Comparison of ENCODE assay signal across 19 cellular contexts in the genomic region with DNA sequence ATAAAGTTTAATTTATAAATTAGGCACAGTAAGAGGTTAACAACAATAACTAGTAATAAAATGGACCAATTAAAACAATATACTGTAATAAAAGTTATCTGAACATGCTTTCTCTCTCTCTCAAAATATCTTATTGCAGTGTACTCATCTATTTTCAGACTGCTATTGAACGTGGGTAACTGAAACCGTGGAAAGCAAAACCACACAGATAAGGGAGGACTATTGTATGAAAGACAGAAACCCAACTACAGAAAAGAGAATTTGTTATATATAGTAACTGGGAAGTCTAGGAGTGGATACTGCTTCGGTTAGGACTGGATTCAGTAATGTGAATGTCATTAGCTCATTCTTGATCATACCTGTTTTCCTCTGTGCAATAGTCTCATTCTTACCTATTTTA.
DNase-seq lines count a peak whose midpoint lies in the region; ATAC-seq, FAIRE-seq and TF ChIP-seq lines count a peak whose summit lies in the region.
"Had no signal": no experiment of that assay in that cellular context is flagged by ENCODE, and none has a peak within 500 bp of the region (broad histone marks: within the 10 kb centered on the region; RNA-seq: fewer than 3 reads in every experiment).

No MANE protein-coding gene starts in this region.

- TF ChIP-seq CTCF in H9 (conservative IDR thresholded peaks at IDR 0.05) (no peak), astrocyte (IDR thresholded peaks at IDR 0.05; ENCODE audit: insufficient read depth, low read depth, low read length) (no peak), fibroblast of the aortic adventitia (IDR thresholded peaks at IDR 0.05; ENCODE audit: insufficient read depth, low read length) (no peak)

- H4K8ac ChIP-seq in H9 (replicated peaks; ENCODE audit: insufficient read length, low read depth, low read length), result no peak overlapping the region

- ATAC-seq in GM18520 (IDR thresholded peaks at IDR 0.05; ENCODE audit: unreplicated experiment) (no peak), HG03460 (IDR thresholded peaks at IDR 0.05; ENCODE audit: unreplicated experiment) (no peak)

- H2AK5ac ChIP-seq in H9 (ENCODE audit: insufficient read length, low read length), result no peak overlapping the region

- no peak overlapping the region for H4K5ac ChIP-seq in H9 (ENCODE audit: insufficient read length, low read depth, low read length)

- H3K4me1 ChIP-seq in H9 (ENCODE audit: insufficient read depth, low read length), result no peaks in the 10 kb centered on the region; the same call in 1 of the 2 replicates
- peaks cover 13% of the 10 kb centered on the region for H3K4me1 ChIP-seq in astrocyte (ENCODE audit: insufficient read depth, low read length)
- H3K4me1 ChIP-seq: SJCRH30 had no signal

- H3K79me2 ChIP-seq in H9 (ENCODE audit: insufficient read depth, low read length) (no peaks in the 10 kb centered on the region), astrocyte (ENCODE audit: insufficient read depth, low read length) (no peaks in the 10 kb centered on the region)

- no peak overlapping the region for H2BK120ac ChIP-seq in H9 (ENCODE audit: low read depth, low read length, poor library complexity, severe bottlenecking)

- FAIRE-seq in astrocyte (lab: Jason Lieb, UNC), result no peak
- FAIRE-seq: HTR-8/SVneo had no signal

- H3K23me2 ChIP-seq in H9 (ENCODE audit: insufficient read length, low read depth, low read length, poor library complexity, severe bottlenecking), result no peaks in the 10 kb centered on the region

- H3K4me3 Mint-ChIP-seq in H9 (no peak overlapping the region), astrocyte (ENCODE audit: unreplicated experiment) (no peak overlapping the region)

- H2BK20ac ChIP-seq in H9 (ENCODE audit: low read depth, low read length, poor library complexity, severe bottlenecking), result peak overlapping the region; percentile 13

- H3K4me3 ChIP-seq in astrocyte (ENCODE audit: insufficient read depth, low read depth, low read length) (no peak overlapping the region), fibroblast of the aortic adventitia (ENCODE audit: low read depth, low read length) (no peak overlapping the region)
- H3K4me3 ChIP-seq: HAP-1, MG63, SJCRH30 had no signal

- H3K36me3 ChIP-seq in astrocyte (ENCODE audit: insufficient read depth, low read length), result no peaks in the 10 kb centered on the region
- H3K36me3 ChIP-seq: HAP-1, MG63, SJCRH30 had no signal

- H2BK12ac ChIP-seq in H9 (ENCODE audit: insufficient read length, low read depth, low read length), result no peak overlapping the region

- H3K9me3 Mint-ChIP-seq in H9 (peaks cover 20 to 21% of the 10 kb centered on the region in 2 experiments), astrocyte (ENCODE audit: unreplicated experiment) (peaks cover 2% of the 10 kb centered on the region)

- H3K4me1 Mint-ChIP-seq in H9 (peaks cover 13 to 16% of the 10 kb centered on the region in 2 experiments), astrocyte (ENCODE audit: low read depth, unreplicated experiment) (peaks cover 11% of the 10 kb centered on the region)

- H3K36me3 Mint-ChIP-seq in H9 (ENCODE audit: insufficient read depth in 1 of 3, low read depth in 3 of 3) (peaks cover 11 to 26% (median 12%) of the 10 kb centered on the region in 3 experiments), astrocyte (ENCODE audit: low read depth, unreplicated experiment) (no peaks in the 10 kb centered on the region)

- DNase-seq in H9 (no peak), astrocyte (ENCODE audit: low read depth) (peak; percentile 32), fibroblast of the aortic adventitia (ENCODE audit: low read depth) (peak; percentile 45), inferior parietal cortex (ENCODE audit: extremely low spot score) (peak; percentile 4), A172 (ENCODE audit: low spot score) (no peak), Kasumi-1 (lab: John Stamatoyannopoulos, UW) (no peak)
- DNase-seq: C1 segment of cervical spinal cord, DMS79, MG63, NCI-H1092 treated with DMSO at 0.1 percent for 48 hours, NCI-H2081, NCI-H510A, NCI-H748 treated with DMSO at 0.1 percent for 48 hours, SJCRH30 had no signal

- no peak overlapping the region for H3K18ac ChIP-seq in H9 (ENCODE audit: insufficient read length, low read depth, low read length)

- H3K9me3 ChIP-seq in H9 (ENCODE audit: control insufficient read depth, low read depth, low read length), result peaks cover 14% of the 10 kb centered on the region
- no peaks in the 10 kb centered on the region for H3K9me3 ChIP-seq in astrocyte (ENCODE audit: insufficient read depth, low read depth, low read length)
- H3K9me3 ChIP-seq: SJCRH30 had no signal

- H2AFZ ChIP-seq in H9 (ENCODE audit: low read length) (no peak overlapping the region), astrocyte (ENCODE audit: low read depth, low read length) (no peak overlapping the region)

- H3K27ac ChIP-seq in H9 (ENCODE audit: insufficient read length, low read depth, low read length) (no peak overlapping the region), astrocyte (ENCODE audit: low read depth, low read length) (no peak overlapping the region)
- H3K27ac ChIP-seq: RWPE1, SJCRH30 had no signal

- no peaks in the 10 kb centered on the region for H3K27me3 ChIP-seq in H9 (ENCODE audit: insufficient read depth, low read length)
- H3K27me3 ChIP-seq in astrocyte (ENCODE audit: insufficient read depth, low read length), result no peaks in the 10 kb centered on the region
- H3K27me3 ChIP-seq: MG63, SJCRH30 had no signal

- H3K14ac ChIP-seq in H9 (ENCODE audit: insufficient read depth, low read length), result no peak overlapping the region

- H3K9ac ChIP-seq in H9 (ENCODE audit: extremely low read depth, insufficient read length, low read length) (no peak overlapping the region), astrocyte (ENCODE audit: low read length) (no peak overlapping the region)

- H3T11ph ChIP-seq in H9 (ENCODE audit: low read length), result no peak overlapping the region

- WGBS in H9 (ENCODE audit: extremely low coverage, insufficient read length, low lambda C conversion rate), result no CpG with 5 or more reads among the region's 3 CpGs

- H4K20me1 ChIP-seq in H9 (ENCODE audit: control insufficient read depth, insufficient read depth, insufficient read length) (no peaks in the 10 kb centered on the region), astrocyte (ENCODE audit: insufficient read depth, low read length) (no peaks in the 10 kb centered on the region)

- no peaks in the 10 kb centered on the region for H3K79me1 ChIP-seq in H9 (ENCODE audit: insufficient read depth, low read depth, low read length, poor library complexity, severe bottlenecking)

- no peak overlapping the region for H3K23ac ChIP-seq in H9 (ENCODE audit: insufficient read length, low read depth, low read length)

- H3K27me3 Mint-ChIP-seq in H9 (ENCODE audit: low read depth), result no peaks in the 10 kb centered on the region
- H3K27me3 Mint-ChIP-seq in astrocyte (ENCODE audit: low read depth, unreplicated experiment), result no peaks in the 10 kb centered on the region

- H3K27ac Mint-ChIP-seq in H9 (peak overlapping the region in 1 of 3 experiments; percentile 76; a peak in 1 of 7 replicates), astrocyte (ENCODE audit: unreplicated experiment) (no peak overlapping the region)

- H3K56ac ChIP-seq in H9 (ENCODE audit: insufficient read length, low read depth, low read length), result no peak overlapping the region

- H2BK5ac ChIP-seq in H9 (ENCODE audit: insufficient read length, low read length), result no peak overlapping the region

- no peak overlapping the region for H3K4ac ChIP-seq in H9 (ENCODE audit: low read depth, low read length)

- no peak overlapping the region for H4K91ac ChIP-seq in H9 (ENCODE audit: insufficient read length, low read depth, low read length)

- H3K4me2 ChIP-seq in H9 (ENCODE audit: insufficient read depth, insufficient read length, low read length) (no peak overlapping the region), astrocyte (ENCODE audit: low read length) (no peak overlapping the region)

- no peak overlapping the region for H2BK15ac ChIP-seq in H9 (ENCODE audit: low read depth, low read length)

Comparison
In these comparisons a context has a peak if more than half of its experiments do, and no peak if none do; other contexts are left out.
1. DNase-seq: peak in astrocyte (single experiment), fibroblast of the aortic adventitia (single experiment) and inferior parietal cortex (single experiment); none in H9 (single experiment), A172 (single experiment) and Kasumi-1 (0 of 2).